Comparison of ENCODE assay signal across 8 cellular contexts in genomic region chr7:100435401-100436304, GRCh38. TPM values are rescaled to one million over a fixed set of nuclear protein-coding genes. Genes with fewer than 3 reads are reported as not detected.
DNase-seq lines count a peak whose midpoint lies in the region; ATAC-seq, FAIRE-seq and TF ChIP-seq lines count a peak whose summit lies in the region.

No MANE protein-coding gene starts in this region.

- no peak for FAIRE-seq in D721Med (lab: Jason Lieb, UNC)

- H3K27me3 ChIP-seq in GM06990 (replicated peaks; ENCODE audit: control insufficient read depth, insufficient read depth, low read length) (no peaks in the 10 kb centered on the region), suprapubic skin (no peaks in the 10 kb centered on the region)

- TF ChIP-seq POLR2A in suprapubic skin (IDR thresholded peaks at IDR 0.05) = no peak

- H3K9me3 ChIP-seq in KOPT-K1 (ENCODE audit: insufficient read depth, low read length, poor library complexity, severe bottlenecking) = no peaks in the 10 kb centered on the region
- no peaks in the 10 kb centered on the region for H3K9me3 ChIP-seq in suprapubic skin

- TF ChIP-seq CTCF in GM06990 (IDR thresholded peaks at IDR 0.05; ENCODE audit: insufficient read depth, low read length, poor library complexity, severe bottlenecking) = no peak
- no peak for TF ChIP-seq CTCF in suprapubic skin (IDR thresholded peaks at IDR 0.05)
- TF ChIP-seq CTCF in D721Med (IDR thresholded peaks at IDR 0.05; ENCODE audit: insufficient read depth, missing control alignments) = no peak

- H3K36me3 ChIP-seq in GM06990 (ENCODE audit: control insufficient read depth, insufficient read depth, low read length) (peaks cover 18% of the 10 kb centered on the region), KOPT-K1 (ENCODE audit: insufficient read depth, low read length) (peaks cover 52% of the 10 kb centered on the region), suprapubic skin (peaks cover 19% of the 10 kb centered on the region)

- peaks cover 63% of the 10 kb centered on the region for H3K36me3 Mint-ChIP-seq in effector memory CD8-positive, alpha-beta T cell (ENCODE audit: insufficient read depth)

- peak overlapping the region; percentile 99 for H3K27ac ChIP-seq in KOPT-K1 (ENCODE audit: low read depth, low read length, poor library complexity, severe bottlenecking)
- peak overlapping the region; percentile 94 for H3K27ac ChIP-seq in suprapubic skin

- no peak for TF ChIP-seq EP300 in suprapubic skin (IDR thresholded peaks at IDR 0.05)

- H3K4me3 ChIP-seq in GM06990 (replicated peaks; ENCODE audit: low read depth, low read length) (peak overlapping the region; percentile 92), suprapubic skin (peak overlapping the region; percentile 63)

- DNase-seq in GM06990 (ENCODE audit: extremely low read depth, insufficient read length) (peak; percentile 68), mucosa of gallbladder (ENCODE audit: low spot score) (peak; percentile 34), suprapubic skin (ENCODE audit: low spot score in 2 of 2) (peak in 1 of 2 donors; percentile 74), D721Med (ENCODE audit: insufficient read length, low spot score) (no peak)
- peak; percentile 31 to 38 for DNase-seq in activated CD4-positive, alpha-beta T cell treated with anti-CD3 and anti-CD28 coated beads, Interleukin-2, amount 50 U/mL, for 4 hours
- DNase-seq in effector memory CD8-positive, alpha-beta T cell = peak; percentile 31 to 36 (median 35)

- peak overlapping the region; percentile 96 to 99 for H3K4me3 Mint-ChIP-seq in effector memory CD8-positive, alpha-beta T cell

- H3K9me3 Mint-ChIP-seq in effector memory CD8-positive, alpha-beta T cell = no peaks in the 10 kb centered on the region

- H3K27ac Mint-ChIP-seq in effector memory CD8-positive, alpha-beta T cell = peak overlapping the region; percentile 94 to 99

- H3K4me1 Mint-ChIP-seq in effector memory CD8-positive, alpha-beta T cell (ENCODE audit: low read depth in 2 of 2) = peaks cover 35 to 40% of the 10 kb centered on the region in 2 donors

- no peaks in the 10 kb centered on the region for H3K27me3 Mint-ChIP-seq in effector memory CD8-positive, alpha-beta T cell

- ATAC-seq in GM21723 (IDR thresholded peaks at IDR 0.05; ENCODE audit: unreplicated experiment) = peak; percentile 26
- peak; percentile 38 for ATAC-seq in effector memory CD8-positive, alpha-beta T cell (replicated peaks)

- peaks cover 47% of the 10 kb centered on the region for H3K4me1 ChIP-seq in suprapubic skin

- 5% methylated on average over 18 of the region's 81 CpGs for WGBS in suprapubic skin

RNA-seq across cellular contexts. Expression of gene PPP1R35, which starts 0.6 kb away (rescaled TPM):
- total RNA-seq in mucosa of gallbladder = 36.3 TPM
- 10 to 100 TPM; 18.2 to 35.6 (median 27.0) TPM for total RNA-seq in suprapubic skin

RNA-seq across cellular contexts. Expression of gene MEPCE, which starts 6.0 kb away (rescaled TPM):
- total RNA-seq in mucosa of gallbladder (40.5 TPM), suprapubic skin (10 to 100 TPM; 38.5 to 50.4 (median 39.6) TPM)

RNA-seq across cellular contexts. Expression of gene ZCWPW1, which starts 7.2 kb away (rescaled TPM):
- total RNA-seq in mucosa of gallbladder (4.6 TPM), suprapubic skin (1 to 10 TPM; 2.2 to 9.4 (median 4.8) TPM)

RNA-seq across cellular contexts. Expression of gene SPACDR, which starts 28.4 kb away (rescaled TPM):
- 1.2 TPM for total RNA-seq in mucosa of gallbladder
- under 1 TPM in 1 of 4 donors, not detected in 3; 0.53 TPM for total RNA-seq in suprapubic skin

RNA-seq across cellular contexts. Expression of gene TSC22D4, which starts 43.4 kb away (rescaled TPM):
- 78.2 TPM for total RNA-seq in mucosa of gallbladder
- total RNA-seq in suprapubic skin = 10 to 100 TPM; 52.7 to 67.2 (median 57.3) TPM
